ENCODE assay signal across 1 cellular context in the genomic region with DNA sequence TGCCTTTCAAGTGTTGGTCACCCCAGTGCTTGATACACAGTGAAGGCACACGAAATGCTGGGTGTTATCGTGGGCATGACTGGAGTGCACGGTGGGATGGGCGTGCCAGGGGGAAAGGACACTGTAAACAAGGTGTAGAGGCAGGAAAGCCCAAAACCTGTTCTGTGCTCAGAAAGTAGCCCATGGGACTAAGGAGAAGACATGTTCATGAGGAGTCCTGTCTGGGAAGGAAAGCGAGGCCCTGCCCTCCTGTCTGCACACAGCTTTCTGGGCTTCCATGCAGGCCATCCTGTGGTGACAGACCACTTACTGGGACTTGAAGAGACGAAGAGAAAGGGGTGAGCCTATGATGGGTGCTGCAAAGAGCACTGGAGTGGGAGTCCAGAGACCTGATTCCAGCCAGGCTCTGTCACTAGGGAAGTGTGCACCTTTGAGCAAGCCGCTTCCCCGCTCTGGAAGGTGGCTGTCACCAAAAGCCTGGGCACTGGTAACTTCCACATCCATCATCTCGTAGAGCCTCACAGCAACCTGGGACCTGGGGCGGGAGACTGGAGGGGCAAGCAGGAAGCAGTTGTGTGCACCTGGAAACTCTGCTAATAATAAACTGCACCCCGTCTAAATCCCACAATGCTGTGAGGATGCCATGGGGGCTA.
TF ChIP-seq lines count a peak whose summit lies in the region.

No MANE protein-coding gene starts in this region.

TF ChIP-seq in H1, 55 proteins besides CTCF, POLR2A, EP300 and RAD21:
- TF ChIP-seq ZNF274 (IDR thresholded peaks at IDR 0.05; ENCODE audit: borderline replicate concordance, extremely low read depth, low read length) (no peak), SIRT6 (IDR thresholded peaks at IDR 0.05; ENCODE audit: low read length) (no peak), RXRA (IDR thresholded peaks at IDR 0.05; ENCODE audit: insufficient read depth, low read depth, low read length) (no peak), MAFK (IDR thresholded peaks at IDR 0.05; ENCODE audit: low read depth, low read length) (no peak), KDM1A (IDR thresholded peaks at IDR 0.05; ENCODE audit: borderline replicate concordance, low read length) (no peak), TAF7 (optimal IDR thresholded peaks at IDR 0.05; ENCODE audit: borderline replicate concordance, low read depth, low read length) (no peak), JUN (IDR thresholded peaks at IDR 0.05; ENCODE audit: low read depth, low read length) (no peak), RNF2 (IDR thresholded peaks at IDR 0.05; ENCODE audit: borderline replicate concordance, low read depth, low read length, missing control alignments, poor library complexity, severe bottlenecking) (no peak), BACH1 (IDR thresholded peaks at IDR 0.05; ENCODE audit: low read length) (no peak)
- TF ChIP-seq, protein P1, sequence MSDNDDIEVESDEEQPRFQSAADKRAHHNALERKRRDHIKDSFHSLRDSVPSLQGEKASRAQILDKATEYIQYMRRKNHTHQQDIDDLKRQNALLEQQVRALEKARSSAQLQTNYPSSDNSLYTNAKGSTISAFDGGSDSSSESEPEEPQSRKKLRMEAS (IDR thresholded peaks at IDR 0.05), result no peak
- TF ChIP-seq, protein P2, sequence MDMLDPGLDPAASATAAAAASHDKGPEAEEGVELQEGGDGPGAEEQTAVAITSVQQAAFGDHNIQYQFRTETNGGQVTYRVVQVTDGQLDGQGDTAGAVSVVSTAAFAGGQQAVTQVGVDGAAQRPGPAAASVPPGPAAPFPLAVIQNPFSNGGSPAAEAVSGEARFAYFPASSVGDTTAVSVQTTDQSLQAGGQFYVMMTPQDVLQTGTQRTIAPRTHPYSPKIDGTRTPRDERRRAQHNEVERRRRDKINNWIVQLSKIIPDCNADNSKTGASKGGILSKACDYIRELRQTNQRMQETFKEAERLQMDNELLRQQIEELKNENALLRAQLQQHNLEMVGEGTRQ (IDR thresholded peaks at IDR 0.05; ENCODE audit: low read length), result no peak
